8 cellular contexts compared by ENCODE assay signal in the genomic region with DNA sequence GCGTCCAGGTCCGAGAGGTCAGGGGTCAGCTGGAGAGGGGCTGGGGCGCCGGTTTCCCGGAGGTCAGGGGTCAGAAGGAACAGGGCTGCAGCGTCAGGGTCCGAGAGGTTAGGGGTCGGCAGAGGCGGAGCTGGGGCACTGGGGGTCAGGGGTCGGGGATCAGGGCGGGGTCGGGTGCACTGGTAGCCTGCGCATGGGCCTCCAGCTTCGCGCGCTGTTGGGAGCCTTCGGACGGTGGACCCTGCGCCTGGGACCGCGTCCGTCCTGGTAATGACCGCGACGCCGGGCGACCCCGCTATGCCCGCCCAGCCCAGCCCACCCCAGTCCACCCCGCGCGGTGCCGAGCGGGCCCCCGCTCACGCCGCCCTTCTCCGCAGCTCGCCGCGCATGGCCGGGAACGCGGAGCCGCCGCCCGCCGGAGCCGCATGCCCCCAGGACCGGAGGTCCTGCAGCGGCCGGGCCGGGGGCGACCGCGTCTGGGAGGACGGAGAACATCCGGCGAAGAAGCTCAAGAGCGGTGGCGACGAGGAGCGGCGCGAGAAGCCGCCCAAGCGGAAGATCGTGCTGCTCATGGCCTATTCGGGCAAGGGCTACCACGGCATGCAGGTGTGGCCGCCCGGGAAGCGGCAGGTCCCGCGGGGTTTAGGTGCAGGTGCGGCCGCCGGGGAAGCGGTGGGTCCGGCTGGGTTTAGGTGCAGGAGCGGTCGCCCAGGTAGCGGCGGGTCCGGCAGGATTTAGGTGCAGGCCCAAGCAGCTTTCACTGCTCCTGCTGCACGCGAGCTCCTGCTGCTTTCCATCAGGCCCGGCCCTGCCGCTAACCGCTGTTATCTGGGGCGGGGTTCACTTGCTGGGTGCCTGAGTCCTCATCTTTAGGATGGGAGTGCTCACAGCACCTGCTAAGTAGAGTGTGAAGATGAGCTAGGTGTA. TPM values are rescaled to one million over a fixed set of nuclear protein-coding genes. Genes with fewer than 3 reads are reported as not detected.
DNase-seq lines count a peak whose midpoint lies in the region; ATAC-seq and TF ChIP-seq lines count a peak whose summit lies in the region.

No MANE protein-coding gene starts in this region.

- intact Hi-C loops in lower leg skin (cut with DNase I; ENCODE audit: low total_unique reads) (no loop called here), stomach (cut with DNase I; ENCODE audit: low total_unique reads) (no loop called here)

- peaks cover 12% of the 10 kb centered on the region for H3K4me1 Mint-ChIP-seq in T-helper 1 cell treated with Interleukin-12 subunit alpha and Interleukin-12 subunit beta and Interleukin-4 antibody, amounts not matched to agents 30 μg/mL and 1 μg/mL, for 36 hours (ENCODE audit: low read depth)
- peaks cover 19% of the 10 kb centered on the region for H3K4me1 Mint-ChIP-seq in central memory CD8-positive, alpha-beta T cell

- H3K27ac ChIP-seq in stomach = peak overlapping the region; percentile 25 to 89 (median 86)

- no peak for TF ChIP-seq POLR2A in lower leg skin (IDR thresholded peaks at IDR 0.05)
- TF ChIP-seq POLR2A in stomach (IDR thresholded peaks at IDR 0.05) = no peak

- TF ChIP-seq CTCF in GM06990 (IDR thresholded peaks at IDR 0.05; ENCODE audit: insufficient read depth, low read length, poor library complexity, severe bottlenecking) (no peak), lower leg skin (IDR thresholded peaks at IDR 0.05) (no peak), stomach (IDR thresholded peaks at IDR 0.05) (no peak)

- WGBS in lower leg skin, 2 donors = 1 to 3% methylated on average over 25 to 34 of the region's 91 CpGs
- WGBS in stomach, 5 donors = 1% methylated on average over 27 to 91 of the region's 91 CpGs

- H3K27me3 ChIP-seq in GM06990 (replicated peaks; ENCODE audit: control insufficient read depth, insufficient read depth, low read length) (no peaks in the 10 kb centered on the region), stomach (no peaks in the 10 kb centered on the region)

- peak overlapping the region; percentile 98 for H3K4me3 ChIP-seq in GM06990 (replicated peaks; ENCODE audit: low read depth, low read length)
- H3K4me3 ChIP-seq in lower leg skin (ENCODE audit: low read depth, poor library complexity, severe bottlenecking) = peak overlapping the region; percentile 90
- H3K4me3 ChIP-seq in stomach = peak overlapping the region; percentile 76 to 100 (median 98)

- H3K4me3 Mint-ChIP-seq in T-helper 1 cell treated with Interleukin-12 subunit alpha and Interleukin-12 subunit beta and Interleukin-4 antibody, amounts not matched to agents 30 μg/mL and 1 μg/mL, for 36 hours = peak overlapping the region; percentile 94
- peak overlapping the region; percentile 97 for H3K4me3 Mint-ChIP-seq in central memory CD8-positive, alpha-beta T cell

- H3K27ac Mint-ChIP-seq in T-helper 1 cell treated with Interleukin-12 subunit alpha and Interleukin-12 subunit beta and Interleukin-4 antibody, amounts not matched to agents 30 μg/mL and 1 μg/mL, for 36 hours = peak overlapping the region; percentile 94
- H3K27ac Mint-ChIP-seq in central memory CD8-positive, alpha-beta T cell (ENCODE audit: low read depth) = peak overlapping the region; percentile 91

- peak; percentile 67 for DNase-seq in GM06990 (ENCODE audit: extremely low read depth, insufficient read length)
- no peak for DNase-seq in central memory CD8-positive, alpha-beta T cell (ENCODE audit: low spot score in 2 of 2)
- no peak for DNase-seq in lower leg skin (ENCODE audit: low spot score in 2 of 2)
- no peak for DNase-seq in stomach
- DNase-seq in middle frontal gyrus (ENCODE audit: extremely low spot score, low spot score) = no peak
- no peak for DNase-seq in SW 1271 (lab: John Stamatoyannopoulos, UW)

- no peaks in the 10 kb centered on the region for H3K9me3 Mint-ChIP-seq in T-helper 1 cell treated with Interleukin-12 subunit alpha and Interleukin-12 subunit beta and Interleukin-4 antibody, amounts not matched to agents 30 μg/mL and 1 μg/mL, for 36 hours
- no peaks in the 10 kb centered on the region for H3K9me3 Mint-ChIP-seq in central memory CD8-positive, alpha-beta T cell

- peak; percentile 7 for ATAC-seq in HG02840 (IDR thresholded peaks at IDR 0.05; ENCODE audit: low FRiP score, unreplicated experiment)
- peak; percentile 7 for ATAC-seq in central memory CD8-positive, alpha-beta T cell (replicated peaks; ENCODE audit: extremely low read depth, poor library complexity, severe bottlenecking)

- TF ChIP-seq EP300 in stomach (IDR thresholded peaks at IDR 0.05) = no peak

- H3K36me3 Mint-ChIP-seq in T-helper 1 cell treated with Interleukin-12 subunit alpha and Interleukin-12 subunit beta and Interleukin-4 antibody, amounts not matched to agents 30 μg/mL and 1 μg/mL, for 36 hours (ENCODE audit: low read depth) = peaks cover 23% of the 10 kb centered on the region
- peaks cover 30% of the 10 kb centered on the region for H3K36me3 Mint-ChIP-seq in central memory CD8-positive, alpha-beta T cell (ENCODE audit: insufficient read depth)

- no peaks in the 10 kb centered on the region for H3K27me3 Mint-ChIP-seq in T-helper 1 cell treated with Interleukin-12 subunit alpha and Interleukin-12 subunit beta and Interleukin-4 antibody, amounts not matched to agents 30 μg/mL and 1 μg/mL, for 36 hours (ENCODE audit: low read depth)
- H3K27me3 Mint-ChIP-seq in central memory CD8-positive, alpha-beta T cell = no peaks in the 10 kb centered on the region

- no peaks in the 10 kb centered on the region for H3K9me3 ChIP-seq in stomach

- peaks cover 7 to 35% (median 24%) of the 10 kb centered on the region in 4 donors for H3K4me1 ChIP-seq in stomach

- H3K36me3 ChIP-seq in GM06990 (ENCODE audit: control insufficient read depth, insufficient read depth, low read length) (peaks cover 17% of the 10 kb centered on the region), stomach (peaks cover 23 to 43% (median 37%) of the 10 kb centered on the region in 4 donors)

RNA-seq across cellular contexts. Expression of a gene that starts 0.7 kb away (rescaled TPM):
- total RNA-seq in lower leg skin = 10 to 100 TPM in 3 of 4 donors, 1 to 10 TPM in 1; 8.3 to 36.4 (median 19.0) TPM
- total RNA-seq in stomach = 10 to 100 TPM in 3 of 5 donors, 1 to 10 TPM in 2; 3.1 to 13.9 (median 12.3) TPM
- 10 to 100 TPM; 12.6 to 26.3 (median 12.8) TPM for polyA plus RNA-seq in stomach

RNA-seq across cellular contexts. Expression of a gene that starts 19.9 kb away (rescaled TPM):
- total RNA-seq in lower leg skin (10 to 100 TPM; 22.0 to 45.8 (median 24.6) TPM), stomach (10 to 100 TPM; 21.3 to 39.8 (median 24.5) TPM)
- 10 to 100 TPM in 1 of 3 donors, 1 to 10 TPM in 2; 5.2 to 12.0 (median 6.4) TPM for polyA plus RNA-seq in stomach

RNA-seq across cellular contexts. Expression of a gene that starts 35.4 kb away (rescaled TPM):
- 100 to 1,000 TPM in 1 of 4 donors, 10 to 100 TPM in 3; 42.8 to 117 (median 46.1) TPM for total RNA-seq in lower leg skin
- total RNA-seq in stomach = 10 to 100 TPM; 14.3 to 45.1 (median 23.3) TPM
- 10 to 100 TPM; 10.2 to 16.9 (median 15.5) TPM for polyA plus RNA-seq in stomach
